11 cellular contexts compared by ENCODE assay signal in genomic region chr12:124423683-124424515, GRCh38.
DNase-seq lines count a peak whose midpoint lies in the region; ATAC-seq and TF ChIP-seq lines count a peak whose summit lies in the region.
"Had no signal": no experiment of that assay in that cellular context is flagged by ENCODE, and none has a peak within 500 bp of the region (broad histone marks: within the 10 kb centered on the region; RNA-seq: fewer than 3 reads in every experiment).

No MANE protein-coding gene starts in this region.

- intact Hi-C loops in right cardiac atrium (cut with DNase I), result loop anchor here in 1 of 4 donors (5.0 kb wide), 1 partner anchor 37 kb away; no protein-coding TSS in a partner anchor

- H3K27me3 ChIP-seq in ACC112 (ENCODE audit: insufficient read depth, low read length) (no peaks in the 10 kb centered on the region), right cardiac atrium (ENCODE audit: control insufficient read depth, insufficient read depth) (no peaks in the 10 kb centered on the region), skeletal muscle satellite cell (ENCODE audit: control insufficient read depth, insufficient read depth, low read length) (no peaks in the 10 kb centered on the region)

- H3K79me2 ChIP-seq in ACC112 (ENCODE audit: control insufficient read depth, insufficient read depth, low read length, unreplicated experiment), result peaks cover 7% of the 10 kb centered on the region

- ATAC-seq in right cardiac atrium (no peak), HG03342 (IDR thresholded peaks at IDR 0.05; ENCODE audit: unreplicated experiment) (no peak)

- peak overlapping the region; percentile 62 for H3K4me3 ChIP-seq in ACC112 (ENCODE audit: low read depth, low read length)
- no peak overlapping the region for H3K4me3 ChIP-seq in right cardiac atrium (ENCODE audit: low read length)
- H3K4me3 ChIP-seq in skeletal muscle satellite cell (ENCODE audit: low read length), result peak overlapping the region; percentile 12

- H2AFZ ChIP-seq in ACC112 (ENCODE audit: low read length, unreplicated experiment), result no peak overlapping the region

- no peak for TF ChIP-seq CTCF in VCaP (conservative IDR thresholded peaks at IDR 0.05)

- H3K4me1 ChIP-seq in ACC112 (ENCODE audit: control insufficient read depth, insufficient read depth, low read length, unreplicated experiment), result peaks cover 35% of the 10 kb centered on the region
- H3K4me1 ChIP-seq in right cardiac atrium (ENCODE audit: control insufficient read depth, insufficient read depth, low read length), result peaks cover 16% of the 10 kb centered on the region
- peaks cover 50% of the 10 kb centered on the region for H3K4me1 ChIP-seq in skeletal muscle satellite cell (ENCODE audit: control insufficient read depth, insufficient read depth, low read length)

- DNase-seq in right cardiac atrium, result peak in 2 of 3 donors; percentile 50 to 64
- DNase-seq in Kasumi-1 (lab: John Stamatoyannopoulos, UW), result no peak
- no peak for DNase-seq in inferior parietal cortex (ENCODE audit: extremely low spot score)
- no peak for DNase-seq in AG20443 (ENCODE audit: low spot score)
- DNase-seq: effector CD8-positive, alpha-beta T cell; mesendoderm; SW 1271 had no signal

- peak overlapping the region; percentile 83 for H3K9ac ChIP-seq in skeletal muscle satellite cell (ENCODE audit: low read depth, low read length)

- H3K9me3 ChIP-seq in right cardiac atrium (ENCODE audit: control insufficient read depth, low read length) (no peaks in the 10 kb centered on the region), skeletal muscle satellite cell (replicated peaks; ENCODE audit: low read length) (no peaks in the 10 kb centered on the region)

- peaks cover 22% of the 10 kb centered on the region; the same call in 1 of the 2 replicates for H3K36me3 ChIP-seq in ACC112 (ENCODE audit: insufficient read depth, low read length)
- peaks cover 42% of the 10 kb centered on the region for H3K36me3 ChIP-seq in skeletal muscle satellite cell (ENCODE audit: insufficient read depth, low read length)

- H3K27ac ChIP-seq in ACC112 (ENCODE audit: low read depth, low read length) (peak overlapping the region; percentile 93), VCaP (peak overlapping the region; percentile 26; the same call in 1 of the 2 replicates), right cardiac atrium (ENCODE audit: low read length) (peak overlapping the region; percentile 92)

- 67% methylated on average over 27 of the region's 27 CpGs for WGBS in right cardiac atrium

- H3K4me2 ChIP-seq in skeletal muscle satellite cell (ENCODE audit: low read length), result peak overlapping the region; percentile 85

Comparison
In these comparisons a context has a peak if more than half of its experiments do, and no peak if none do; other contexts are left out.
1. H3K27ac ChIP-seq: peak in every context shown above with its lines; median percentile 93 in ACC112; 92 in right cardiac atrium; 26 in VCaP.
2. DNase-seq: peak in right cardiac atrium (2 of 3); none in Kasumi-1 (0 of 2), inferior parietal cortex (single experiment) and AG20443 (single experiment).